ENCODE assay signal across 17 cellular contexts in genomic region chr12:51626629-51627028, GRCh38. TPM values are rescaled to one million over a fixed set of nuclear protein-coding genes. Genes with fewer than 3 reads are reported as not detected.
A peak's percentile ranks its signal among the peaks of the same experiment; 100 is the strongest.
DNase-seq lines count a peak whose midpoint lies in the region; ATAC-seq, FAIRE-seq and TF ChIP-seq lines count a peak whose summit lies in the region.
"Had no signal": no experiment of that assay in that cellular context is flagged by ENCODE, and none has a peak within 500 bp of the region (broad histone marks: within the 10 kb centered on the region; RNA-seq: fewer than 3 reads in every experiment).

No MANE protein-coding gene starts in this region.

- TF ChIP-seq CTCF in kidney (IDR thresholded peaks at IDR 0.05; ENCODE audit: borderline replicate concordance, extremely low read depth, insufficient read depth) = no peak

- no peak overlapping the region for H3K4me3 ChIP-seq in kidney (ENCODE audit: low read length in 2 of 2)
- H3K4me3 ChIP-seq: BLaER1, GM23338 had no signal

- DNase-seq in kidney (no peak), DMS79 treated with DMSO at 0.1 percent for 48 hours (lab: John Stamatoyannopoulos, UW) (no peak), NCI-H526 treated with DMSO at 0.1 percent for 48 hours (lab: John Stamatoyannopoulos, UW) (no peak)
- DNase-seq: CD4-positive, CD25-positive, alpha-beta regulatory T cell; CD8-positive, alpha-beta T cell; DMS153; DMS79; H9 had no signal

- H3K9me3 ChIP-seq in kidney (ENCODE audit: control insufficient read depth in 1 of 2, low read length in 2 of 2) = no peaks in the 10 kb centered on the region
- H3K9me3 ChIP-seq: BLaER1, Caco-2 had no signal

- no peak overlapping the region for H3K27ac ChIP-seq in kidney (ENCODE audit: low read depth in 2 of 2, low read length in 2 of 2)
- H3K27ac ChIP-seq: BLaER1, C4-2B had no signal

- H3K36me3 ChIP-seq in kidney (ENCODE audit: control insufficient read depth in 1 of 2, insufficient read depth in 2 of 2, low read length in 2 of 2) = no peaks in the 10 kb centered on the region
- H3K36me3 ChIP-seq: BLaER1 had no signal

- intact Hi-C loops in kidney (cut with DNase I) = no loop called here

- no peaks in the 10 kb centered on the region for H3K4me1 ChIP-seq in kidney (ENCODE audit: control insufficient read depth in 1 of 2, insufficient read depth in 1 of 2, low read depth in 1 of 2, low read length in 2 of 2)
- H3K4me1 ChIP-seq: BLaER1 had no signal

- no peak overlapping the region for H3K9ac ChIP-seq in kidney (ENCODE audit: low read length in 2 of 2)
- H3K9ac ChIP-seq: BLaER1 had no signal

- peak; percentile 78 for FAIRE-seq in G401.6 (lab: Jason Lieb, UNC)
- FAIRE-seq in colon (lab: Jason Lieb, UNC) = peak; percentile 21
- FAIRE-seq in kidney (lab: Jason Lieb, UNC) = peak; percentile 54
- FAIRE-seq: GM12892 had no signal

- no peak for ATAC-seq in GM21360 (IDR thresholded peaks at IDR 0.05; ENCODE audit: unreplicated experiment)
- ATAC-seq: CD8-positive, alpha-beta T cell; GM23338; HCT116 had no signal

RNA-seq across cellular contexts. Expression of gene SCN8A, which starts 35.6 kb away (rescaled TPM):
- 1.4 TPM for total RNA-seq in kidney
- 0.34 TPM for polyA plus RNA-seq in kidney (ENCODE audit: insufficient read depth, low read depth, low replicate concordance)
